Comparison of ENCODE assay signal across 8 cellular contexts in the genomic region with DNA sequence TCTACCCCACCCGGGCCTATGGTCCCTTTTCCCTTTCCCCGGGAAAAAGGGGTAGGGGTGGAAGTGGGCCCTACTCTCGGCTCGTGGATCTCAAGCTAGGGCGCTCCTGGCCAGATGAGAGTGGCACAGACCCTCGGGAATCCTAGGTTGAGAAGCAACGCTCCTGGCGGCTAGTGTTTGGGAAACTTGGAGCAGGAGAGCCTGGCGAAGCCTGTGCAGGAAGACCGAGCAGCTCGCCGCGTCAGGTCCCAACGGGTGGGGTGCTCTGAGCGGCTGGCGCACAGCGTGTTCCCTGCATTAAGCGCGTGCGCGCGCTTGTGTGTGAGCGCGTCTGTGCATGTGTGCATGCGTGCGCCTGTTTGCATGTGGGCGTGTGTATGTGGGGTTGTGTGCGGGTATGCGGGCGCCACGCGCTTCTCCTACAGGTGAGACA. TPM values are rescaled to one million over a fixed set of nuclear protein-coding genes. Genes with fewer than 3 reads are reported as not detected.
DNase-seq lines count a peak whose midpoint lies in the region; ATAC-seq and TF ChIP-seq lines count a peak whose summit lies in the region.

No MANE protein-coding gene starts in this region.

- ATAC-seq in HG02798 (IDR thresholded peaks at IDR 0.05; ENCODE audit: poor library complexity, unreplicated experiment) (peak; percentile 67), thoracic aorta (ENCODE audit: insufficient number of reproducible peaks, low FRiP score, low read depth) (no peak), HG02571 (IDR thresholded peaks at IDR 0.05; ENCODE audit: unreplicated experiment) (no peak)

- H3K4me3 Mint-ChIP-seq in mesothelial cell of epicardium: peak overlapping the region; percentile 63

- DNase-seq in GM13977 (ENCODE audit: low spot score) (peak; percentile 56), UCSD-AML1 (lab: John Stamatoyannopoulos, UW; ENCODE audit: unreplicated experiment) (peak; percentile 69), choroid plexus epithelial cell (ENCODE audit: low read depth) (peak; percentile 66), mesothelial cell of epicardium (ENCODE audit: low spot score in 2 of 2, unreplicated experiment in 2 of 2) (no peak), thoracic aorta (ENCODE audit: low spot score) (no peak), NCI-H1694 (lab: John Stamatoyannopoulos, UW) (no peak)

- TF ChIP-seq CTCF in GM13977 (IDR thresholded peaks at IDR 0.05; ENCODE audit: extremely low read depth, insufficient read depth, missing control alignments): no peak
- no peak for TF ChIP-seq CTCF in choroid plexus epithelial cell (conservative IDR thresholded peaks at IDR 0.05; ENCODE audit: low read depth, low read length)
- no peak for TF ChIP-seq CTCF in mesothelial cell of epicardium (IDR thresholded peaks at IDR 0.05; ENCODE audit: unreplicated experiment)
- TF ChIP-seq CTCF in thoracic aorta (IDR thresholded peaks at IDR 0.05): no peak

- H3K27me3 Mint-ChIP-seq in mesothelial cell of epicardium (ENCODE audit: low read depth): peaks cover 100% of the 10 kb centered on the region

- peaks cover 42% of the 10 kb centered on the region for H3K4me1 Mint-ChIP-seq in mesothelial cell of epicardium

- H3K36me3 Mint-ChIP-seq in mesothelial cell of epicardium: no peaks in the 10 kb centered on the region

- peaks cover 5% of the 10 kb centered on the region for H3K27me3 ChIP-seq in thoracic aorta (replicated peaks; ENCODE audit: insufficient read depth)

- no peaks in the 10 kb centered on the region for H3K9me3 ChIP-seq in thoracic aorta

- H3K4me3 ChIP-seq in choroid plexus epithelial cell (ENCODE audit: low read depth, low read length) (peak overlapping the region; percentile 58), thoracic aorta (peak overlapping the region; percentile 68)

- no peaks in the 10 kb centered on the region for H3K36me3 ChIP-seq in thoracic aorta

- peaks cover 27 to 58% of the 10 kb centered on the region in 2 donors for H3K4me1 ChIP-seq in thoracic aorta (ENCODE audit: control insufficient read depth in 1 of 2, low read depth in 2 of 2)

- no peak overlapping the region for H3K27ac Mint-ChIP-seq in mesothelial cell of epicardium

- H3K9me3 Mint-ChIP-seq in mesothelial cell of epicardium: no peaks in the 10 kb centered on the region

- in situ Hi-C loops in GM13977 (cut with MboI; ENCODE audit: low pct_unique_long_range_greater_than_20kb, low sequenced_read_pairs, unreplicated experiment): no loop called here

- no peak overlapping the region for H3K27ac ChIP-seq in thoracic aorta

RNA-seq across cellular contexts. Expression of a gene that starts 7.1 kb away (rescaled TPM):
- total RNA-seq in mesothelial cell of epicardium (4.5 to 5.8 TPM (median 5.3 TPM) in 3 replicates), thoracic aorta (10 to 100 TPM; 30.6 to 40.0 TPM)

Comparison
In these comparisons a context has a peak if more than half of its experiments do, and no peak if none do; other contexts are left out.
1. DNase-seq: peak in GM13977 (single experiment), UCSD-AML1 (single experiment) and choroid plexus epithelial cell (single experiment); none in mesothelial cell of epicardium (0 of 2), thoracic aorta (single experiment) and NCI-H1694 (single experiment).